In the genomic region with DNA sequence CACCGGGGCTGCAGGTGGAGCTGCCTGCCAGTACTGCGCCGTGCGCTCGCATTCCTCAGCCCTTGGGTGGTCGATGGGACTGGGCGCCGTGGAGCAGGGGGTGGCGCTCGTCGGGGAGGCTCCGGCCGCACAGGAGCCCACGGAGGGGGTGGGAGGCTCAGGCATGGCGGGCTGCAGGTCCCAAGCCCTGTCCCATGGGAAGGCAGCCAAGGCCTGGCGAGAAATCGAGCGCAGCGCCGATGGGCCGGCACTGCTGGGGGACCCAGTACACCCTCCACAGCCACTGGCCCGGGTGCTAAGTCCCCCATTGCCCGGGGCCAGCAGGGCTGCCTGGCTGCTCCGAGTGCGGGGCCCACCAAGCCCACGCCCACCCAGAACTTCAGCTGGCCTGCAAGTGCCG, we compare ENCODE assay signal across 3 cellular contexts. TPM values are rescaled to one million over a fixed set of nuclear protein-coding genes. Genes with fewer than 3 reads are reported as not detected.
"Had no signal": no experiment of that assay in that cellular context is flagged by ENCODE, and none has a peak within 500 bp of the region (broad histone marks: within the 10 kb centered on the region; RNA-seq: fewer than 3 reads in every experiment).

No MANE protein-coding gene starts in this region.

RNA-seq across cellular contexts. Expression of gene HSD17B6, which starts 32.7 kb away (rescaled TPM):
- total RNA-seq: left ventricle myocardium inferior, lung microvascular endothelial cell, mononuclear cell had no signal
